8 cellular contexts compared by ENCODE assay signal in genomic region chr16:73058221-73058615, GRCh38. TPM values are rescaled to one million over a fixed set of nuclear protein-coding genes. Genes with fewer than 3 reads are reported as not detected.
DNase-seq lines count a peak whose midpoint lies in the region; ATAC-seq and TF ChIP-seq lines count a peak whose summit lies in the region.

No MANE protein-coding gene starts in this region.

- H3K27me3 ChIP-seq in body of pancreas: no peaks in the 10 kb centered on the region
- H3K27me3 ChIP-seq in thoracic aorta (replicated peaks; ENCODE audit: insufficient read depth): no peaks in the 10 kb centered on the region

- peak overlapping the region; percentile 54 for H3K4me3 ChIP-seq in GM12865 (ENCODE audit: low read depth, low read length)
- peak overlapping the region; percentile 56 for H3K4me3 ChIP-seq in HFF-Myc (replicated peaks; ENCODE audit: low read depth, low read length)
- H3K4me3 ChIP-seq in NB4 (ENCODE audit: low read depth, low read length): no peak overlapping the region
- H3K4me3 ChIP-seq in body of pancreas: peak overlapping the region; percentile 33 to 43
- H3K4me3 ChIP-seq in thoracic aorta: peak overlapping the region; percentile 89

- ATAC-seq in body of pancreas (peak; percentile 64), thoracic aorta (ENCODE audit: insufficient number of reproducible peaks, low FRiP score, low read depth) (no peak)

- H3K4me1 ChIP-seq in body of pancreas (peaks cover 46% of the 10 kb centered on the region), thoracic aorta (ENCODE audit: control insufficient read depth in 1 of 2, low read depth in 2 of 2) (peaks cover 21 to 43% of the 10 kb centered on the region in 2 donors)

- intact Hi-C loops in body of pancreas (cut with DNase I): no loop called here

- no peak for TF ChIP-seq CTCF in 22Rv1 (IDR thresholded peaks at IDR 0.05)
- TF ChIP-seq CTCF in GM12865 (IDR thresholded peaks at IDR 0.05; ENCODE audit: insufficient read depth, low read depth, low read length, missing control alignments): no peak
- no peak for TF ChIP-seq CTCF in HFF-Myc (IDR thresholded peaks at IDR 0.05; ENCODE audit: low read depth, low read length, missing control alignments)
- TF ChIP-seq CTCF in NB4 (IDR thresholded peaks at IDR 0.05; ENCODE audit: low read depth, low read length): no peak
- peak in 1 of 7 experiments; percentile 11 for TF ChIP-seq CTCF in body of pancreas (IDR thresholded peaks at IDR 0.05)
- TF ChIP-seq CTCF in thoracic aorta (IDR thresholded peaks at IDR 0.05): no peak

- TF ChIP-seq POLR2A in NB4 (IDR thresholded peaks at IDR 0.05; ENCODE audit: extremely low read depth, insufficient read length) (no peak), body of pancreas (IDR thresholded peaks at IDR 0.05) (no peak)

- WGBS in body of pancreas, 2 donors: 1% methylated on average over 39 to 54 of the region's 61 CpGs

- H3K36me3 ChIP-seq in body of pancreas (replicated peaks in 1 of 2; ENCODE audit: insufficient read depth in 1 of 2, low read depth in 2 of 2): no peaks in the 10 kb centered on the region
- no peaks in the 10 kb centered on the region for H3K36me3 ChIP-seq in thoracic aorta

- DNase-seq in GM12865 (ENCODE audit: low read depth) (peak; percentile 70), HFF-Myc (ENCODE audit: extremely low read depth, low read depth) (no peak), NB4 (ENCODE audit: low read depth) (peak; percentile 61), body of pancreas (peak; percentile 52 to 66 (median 60)), left kidney (ENCODE audit: low read depth, low spot score) (peak; percentile 82), thoracic aorta (ENCODE audit: low spot score) (no peak), NCI-H446 treated with DMSO at 0.1 percent for 48 hours (lab: John Stamatoyannopoulos, UW) (no peak)

- H3K9me3 ChIP-seq in body of pancreas (no peaks in the 10 kb centered on the region), thoracic aorta (no peaks in the 10 kb centered on the region)

- H3K27ac ChIP-seq in 22Rv1: peak overlapping the region; percentile 83
- H3K27ac ChIP-seq in body of pancreas: peak overlapping the region; percentile 72 to 96 (median 95)
- H3K27ac ChIP-seq in thoracic aorta: peak overlapping the region; percentile 99

RNA-seq across cellular contexts. Expression of gene ZFHX3, which starts 10.3 kb away (rescaled TPM):
- total RNA-seq in body of pancreas (10 to 100 TPM; 22.4 to 24.6 TPM), thoracic aorta (10 to 100 TPM; 57.7 to 70.1 TPM)

Comparison
In these comparisons a context has a peak if more than half of its experiments do, and no peak if none do; other contexts are left out.
1. DNase-seq: peak in GM12865 (single experiment), NB4 (single experiment), body of pancreas (4 of 4) and left kidney (single experiment); none in HFF-Myc (single experiment), thoracic aorta (single experiment) and NCI-H446 treated with DMSO at 0.1 percent for 48 hours (single experiment).
2. Peak in every context shown above with its lines, with median percentiles within 50 percentile points of each other: H3K27ac ChIP-seq.